Comparison of ENCODE assay signal across 8 cellular contexts in the genomic region with DNA sequence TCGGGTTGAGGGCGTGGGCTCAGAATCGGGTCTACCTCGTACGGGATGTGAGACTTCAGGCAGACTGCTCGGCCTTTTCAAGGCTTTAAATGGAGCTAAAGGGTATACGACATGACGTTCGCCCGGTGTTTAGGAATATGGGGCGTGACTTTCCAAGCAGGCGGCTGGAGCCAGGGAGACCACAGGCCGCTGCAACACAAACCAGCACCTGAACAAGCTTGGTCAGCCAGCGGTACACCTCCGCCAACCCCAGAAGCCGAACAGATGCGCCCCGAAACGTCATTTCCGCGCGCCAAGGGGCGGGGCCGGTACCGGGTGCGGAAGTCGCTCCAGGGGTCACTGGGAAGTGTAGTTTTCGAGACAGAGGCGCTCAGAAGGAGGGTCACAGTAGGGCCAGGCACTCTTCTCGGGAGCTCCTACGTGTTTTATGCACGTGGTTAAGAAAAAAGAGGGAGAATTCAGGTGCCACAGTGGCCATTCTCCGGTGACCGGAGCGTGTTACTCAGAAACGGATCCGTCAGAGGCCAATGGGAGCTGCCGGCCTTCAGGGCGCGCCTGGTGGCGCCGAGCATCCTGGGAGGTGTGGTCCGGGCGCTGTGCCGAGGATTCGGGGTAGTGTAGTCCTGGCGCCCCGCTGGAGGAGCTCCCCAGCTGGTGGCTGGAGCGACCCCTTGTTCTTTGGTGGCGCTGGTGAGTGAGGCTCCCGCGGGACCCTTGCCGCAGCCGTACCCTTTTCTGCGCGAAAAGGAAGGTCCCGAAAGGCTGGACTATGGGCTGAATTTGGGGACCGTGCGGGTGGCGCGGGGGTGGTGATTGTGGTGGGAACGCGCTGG. TPM values are rescaled to one million over a fixed set of nuclear protein-coding genes. Genes with fewer than 3 reads are reported as not detected.
A peak's percentile ranks its signal among the peaks of the same experiment; 100 is the strongest.
DNase-seq lines count a peak whose midpoint lies in the region; ATAC-seq and TF ChIP-seq lines count a peak whose summit lies in the region.

A gene (plus strand): TSS at position 613 of the 833 bp plus-strand sequence. CDS start 17,160 bp downstream, outside the sequence.

- CTCF ChIA-PET in WTC11 (lab: Charles Lee): interaction anchor here (0.5 to 1.5 kb wide), 7 partner anchors 12 to 605 kb away, joined by 3 to 8 read pairs (median 4); no protein-coding TSS in a partner anchor

- in situ Hi-C loops in GM18951 (cut with MboI; ENCODE audit: low sequenced_read_pairs, unreplicated experiment): no loop called here

- TF ChIP-seq CTCF in AG09319 (IDR thresholded peaks at IDR 0.05; ENCODE audit: low read depth, low read length) (peak; percentile 6), WTC11 (IDR thresholded peaks at IDR 0.05) (no peak)

- DNase-seq in AG09319 (ENCODE audit: extremely low read depth, low read depth) (peak; percentile 71), NCI-H2227 treated with DMSO at 0.1 percent for 48 hours (lab: John Stamatoyannopoulos, UW) (peak; percentile 96), WTC11 (ENCODE audit: low spot score) (peak; percentile 98), caudate nucleus (lab: John Stamatoyannopoulos, UW) (peak; percentile 58 to 100 (median 96)), immature natural killer cell (peak; percentile 96 to 97 (median 96)), smooth muscle cell of the brain vasculature (ENCODE audit: low read depth, low spot score) (peak; percentile 88)

- H3K4me3 Mint-ChIP-seq in WTC11 (peak within 1 kb of the TSS; percentile 96), immature natural killer cell (peak within 1 kb of the TSS; percentile 98 to 99 (median 98))

- H3K4me1 Mint-ChIP-seq in WTC11: peaks cover 12% of the 10 kb centered on the region
- peaks cover 22 to 33% of the 10 kb centered on the region in 2 donors for H3K4me1 Mint-ChIP-seq in immature natural killer cell

- peak within 1 kb of the TSS; percentile 95 for H3K27ac Mint-ChIP-seq in WTC11
- peak within 1 kb of the TSS; percentile 98 to 100 (median 99) for H3K27ac Mint-ChIP-seq in immature natural killer cell

- H3K9me3 Mint-ChIP-seq in WTC11 (peaks cover 26% of the 10 kb centered on the region), immature natural killer cell (peaks cover 2 to 21% (median 5%) of the 10 kb centered on the region in 6 donors)

- H3K27me3 Mint-ChIP-seq in WTC11 (ENCODE audit: low read depth) (peaks cover 29% of the 10 kb centered on the region), immature natural killer cell (ENCODE audit: low read depth in 3 of 3) (peaks cover 10 to 25% (median 21%) of the 10 kb centered on the region in 3 donors)

- TF ChIP-seq POLR2A in GM18951 (IDR thresholded peaks at IDR 0.05; ENCODE audit: extremely low read depth, insufficient read depth, insufficient read length): peak; percentile 96

- POLR2A ChIA-PET in WTC11 (lab: Charles Lee): interaction anchor here (0.6 to 1.4 kb wide), 4 partner anchors 36 to 219 kb away, joined by 3 to 8 read pairs (median 4); a partner anchor contains a TSS

- ATAC-seq in HG03175 (IDR thresholded peaks at IDR 0.05; ENCODE audit: unreplicated experiment) (peak; percentile 98), WTC11 (peak; percentile 95)

- peak within 1 kb of the TSS; percentile 97 for H3K27ac ChIP-seq in caudate nucleus (ENCODE audit: low read depth, low read length)

- peaks cover 27% of the 10 kb centered on the region for H3K36me3 Mint-ChIP-seq in WTC11
- peaks cover 12 to 28% (median 16%) of the 10 kb centered on the region in 3 donors for H3K36me3 Mint-ChIP-seq in immature natural killer cell

TF ChIP-seq in WTC11, 78 proteins besides CTCF, POLR2A, EP300 and RAD21 (continues in another document):
- no peak for TF ChIP-seq HMGA2 (CRISPR knock-in tag; IDR thresholded peaks at IDR 0.05)
- TF ChIP-seq, protein P1, sequence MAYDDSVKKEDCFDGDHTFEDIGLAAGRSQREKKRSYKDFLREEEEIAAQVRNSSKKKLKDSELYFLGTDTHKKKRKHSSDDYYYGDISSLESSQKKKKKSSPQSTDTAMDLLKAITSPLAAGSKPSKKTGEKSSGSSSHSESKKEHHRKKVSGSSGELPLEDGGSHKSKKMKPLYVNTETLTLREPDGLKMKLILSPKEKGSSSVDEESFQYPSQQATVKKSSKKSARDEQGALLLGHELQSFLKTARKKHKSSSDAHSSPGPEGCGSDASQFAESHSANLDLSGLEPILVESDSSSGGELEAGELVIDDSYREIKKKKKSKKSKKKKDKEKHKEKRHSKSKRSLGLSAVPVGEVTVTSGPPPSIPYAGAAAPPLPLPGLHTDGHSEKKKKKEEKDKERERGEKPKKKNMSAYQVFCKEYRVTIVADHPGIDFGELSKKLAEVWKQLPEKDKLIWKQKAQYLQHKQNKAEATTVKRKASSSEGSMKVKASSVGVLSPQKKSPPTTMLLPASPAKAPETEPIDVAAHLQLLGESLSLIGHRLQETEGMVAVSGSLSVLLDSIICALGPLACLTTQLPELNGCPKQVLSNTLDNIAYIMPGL (CRISPR knock-in tag; IDR thresholded peaks at IDR 0.05): 0 out of 2 replicates have a peak, but pooled peaks have one; percentile 32
- TF ChIP-seq, protein P2, sequence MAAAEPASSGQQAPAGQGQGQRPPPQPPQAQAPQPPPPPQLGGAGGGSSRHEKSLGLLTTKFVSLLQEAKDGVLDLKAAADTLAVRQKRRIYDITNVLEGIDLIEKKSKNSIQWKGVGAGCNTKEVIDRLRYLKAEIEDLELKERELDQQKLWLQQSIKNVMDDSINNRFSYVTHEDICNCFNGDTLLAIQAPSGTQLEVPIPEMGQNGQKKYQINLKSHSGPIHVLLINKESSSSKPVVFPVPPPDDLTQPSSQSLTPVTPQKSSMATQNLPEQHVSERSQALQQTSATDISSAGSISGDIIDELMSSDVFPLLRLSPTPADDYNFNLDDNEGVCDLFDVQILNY (CRISPR knock-in tag; IDR thresholded peaks at IDR 0.05): peak; percentile 38; the same call in 1 of the 2 replicates
- no peak for TF ChIP-seq ZNF121 (CRISPR knock-in tag; IDR thresholded peaks at IDR 0.05)
- TF ChIP-seq, protein P3, sequence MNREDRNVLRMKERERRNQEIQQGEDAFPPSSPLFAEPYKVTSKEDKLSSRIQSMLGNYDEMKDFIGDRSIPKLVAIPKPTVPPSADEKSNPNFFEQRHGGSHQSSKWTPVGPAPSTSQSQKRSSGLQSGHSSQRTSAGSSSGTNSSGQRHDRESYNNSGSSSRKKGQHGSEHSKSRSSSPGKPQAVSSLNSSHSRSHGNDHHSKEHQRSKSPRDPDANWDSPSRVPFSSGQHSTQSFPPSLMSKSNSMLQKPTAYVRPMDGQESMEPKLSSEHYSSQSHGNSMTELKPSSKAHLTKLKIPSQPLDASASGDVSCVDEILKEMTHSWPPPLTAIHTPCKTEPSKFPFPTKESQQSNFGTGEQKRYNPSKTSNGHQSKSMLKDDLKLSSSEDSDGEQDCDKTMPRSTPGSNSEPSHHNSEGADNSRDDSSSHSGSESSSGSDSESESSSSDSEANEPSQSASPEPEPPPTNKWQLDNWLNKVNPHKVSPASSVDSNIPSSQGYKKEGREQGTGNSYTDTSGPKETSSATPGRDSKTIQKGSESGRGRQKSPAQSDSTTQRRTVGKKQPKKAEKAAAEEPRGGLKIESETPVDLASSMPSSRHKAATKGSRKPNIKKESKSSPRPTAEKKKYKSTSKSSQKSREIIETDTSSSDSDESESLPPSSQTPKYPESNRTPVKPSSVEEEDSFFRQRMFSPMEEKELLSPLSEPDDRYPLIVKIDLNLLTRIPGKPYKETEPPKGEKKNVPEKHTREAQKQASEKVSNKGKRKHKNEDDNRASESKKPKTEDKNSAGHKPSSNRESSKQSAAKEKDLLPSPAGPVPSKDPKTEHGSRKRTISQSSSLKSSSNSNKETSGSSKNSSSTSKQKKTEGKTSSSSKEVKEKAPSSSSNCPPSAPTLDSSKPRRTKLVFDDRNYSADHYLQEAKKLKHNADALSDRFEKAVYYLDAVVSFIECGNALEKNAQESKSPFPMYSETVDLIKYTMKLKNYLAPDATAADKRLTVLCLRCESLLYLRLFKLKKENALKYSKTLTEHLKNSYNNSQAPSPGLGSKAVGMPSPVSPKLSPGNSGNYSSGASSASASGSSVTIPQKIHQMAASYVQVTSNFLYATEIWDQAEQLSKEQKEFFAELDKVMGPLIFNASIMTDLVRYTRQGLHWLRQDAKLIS (CRISPR knock-in tag; IDR thresholded peaks at IDR 0.05; ENCODE audit: borderline replicate concordance): no peak
- TF ChIP-seq GABPB1 (CRISPR knock-in tag; IDR thresholded peaks at IDR 0.05): peak; percentile 59
- TF ChIP-seq JUN (CRISPR knock-in tag; IDR thresholded peaks at IDR 0.05): no peak
- TF ChIP-seq, protein P4, sequence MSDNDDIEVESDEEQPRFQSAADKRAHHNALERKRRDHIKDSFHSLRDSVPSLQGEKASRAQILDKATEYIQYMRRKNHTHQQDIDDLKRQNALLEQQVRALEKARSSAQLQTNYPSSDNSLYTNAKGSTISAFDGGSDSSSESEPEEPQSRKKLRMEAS (CRISPR knock-in tag; IDR thresholded peaks at IDR 0.05): peak; percentile 48
- no peak for TF ChIP-seq FOXK1 (CRISPR knock-in tag; IDR thresholded peaks at IDR 0.05)
- TF ChIP-seq IRF2 (CRISPR knock-in tag; IDR thresholded peaks at IDR 0.05; ENCODE audit: borderline replicate concordance, low read depth): no peak
- TF ChIP-seq CBFB (CRISPR knock-in tag; IDR thresholded peaks at IDR 0.05; ENCODE audit: low read depth): peak; percentile 72; the same call in 1 of the 2 replicates
- TF ChIP-seq, protein P5, sequence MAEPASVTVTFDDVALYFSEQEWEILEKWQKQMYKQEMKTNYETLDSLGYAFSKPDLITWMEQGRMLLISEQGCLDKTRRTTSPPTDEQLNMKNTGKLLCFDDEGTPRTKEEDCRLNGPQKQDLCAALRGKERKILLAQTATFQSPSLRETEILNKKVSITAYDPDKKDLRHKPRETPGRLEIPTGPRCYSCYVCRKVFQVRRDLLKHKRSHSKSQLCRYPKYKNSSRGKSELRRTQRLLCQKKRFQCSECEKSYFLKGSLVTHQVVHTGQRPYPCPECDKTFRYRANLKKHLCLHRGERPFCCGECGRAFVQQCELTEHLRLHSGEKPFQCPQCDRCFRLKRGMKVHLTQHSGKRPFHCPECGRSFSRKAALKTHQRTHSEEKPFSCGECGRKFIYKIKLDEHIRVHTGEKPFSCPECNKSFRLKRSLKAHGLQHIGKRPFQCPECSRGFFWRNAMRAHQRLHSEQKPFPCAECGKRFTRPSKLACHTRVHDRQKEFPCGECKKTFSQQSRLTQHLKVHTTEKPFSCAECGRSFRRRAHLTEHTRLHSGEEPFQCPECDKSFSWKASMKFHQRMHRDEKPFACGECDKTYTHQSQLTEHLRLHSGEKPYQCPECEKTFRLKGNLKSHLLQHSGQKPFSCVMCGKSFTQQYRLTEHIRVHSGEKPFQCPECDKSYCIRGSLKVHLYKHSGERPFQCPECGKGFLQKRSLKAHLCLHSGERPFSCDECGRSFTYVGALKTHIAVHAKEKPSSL (CRISPR knock-in tag; conservative IDR thresholded peaks at IDR 0.05): no peak

RNA-seq across cellular contexts. Expression of the gene that starts here (rescaled TPM):
- total RNA-seq in WTC11 (2021): 13.9 to 16.2 TPM (median 14.7 TPM) in 3 replicates
- polyA plus RNA-seq in immature natural killer cell: 1 to 10 TPM; 3.2 to 6.5 (median 5.4) TPM

Comparison
In these comparisons a context has a peak if more than half of its experiments do, and no peak if none do; other contexts are left out.
1. Peak in every context shown above with its lines: DNase-seq, ATAC-seq and H3K27ac ChIP-seq.